Comparison of ENCODE assay signal across 27 cellular contexts in genomic region chr15:96549136-96549535, GRCh38.
"Had no signal": no experiment of that assay in that cellular context is flagged by ENCODE, and none has a peak within 500 bp of the region (broad histone marks: within the 10 kb centered on the region; RNA-seq: fewer than 3 reads in every experiment).

No MANE protein-coding gene starts in this region.

- H3K27ac Mint-ChIP-seq: memory B cell; natural killer cell treated with Interleukin-12 subunit alpha and Interleukin-12 subunit beta and Interleukin-15 and Interleukin-18, amount 100 ng/mL, for 72 hours; neural progenitor cell; progenitor cell of endocrine pancreas; stimulated activated naive B cell treated with anti-CD40 and anti-IgM and Interleukin-4, amounts not matched to agents 10 μg/mL and 1 μg/mL and 100 μg/mL, for 72 hours; stimulated activated naive CD8-positive, alpha-beta T cell treated with anti-CD3 and anti-CD28 coated beads, Interleukin-15, Interleukin-2, amounts not matched to agents 100 ng/mL and 50 ng/mL, for 24 hours had no signal

- H3K36me3 Mint-ChIP-seq: memory B cell; naive B cell; natural killer cell treated with Interleukin-12 subunit alpha and Interleukin-12 subunit beta and Interleukin-15 and Interleukin-18, amount 100 ng/mL, for 72 hours; neural progenitor cell had no signal

- H3K27me3 Mint-ChIP-seq: central memory CD8-positive, alpha-beta T cell; memory B cell; naive B cell; stimulated activated naive B cell treated with anti-CD40 and anti-IgM and Interleukin-4, amounts not matched to agents 10 μg/mL and 1 μg/mL and 100 μg/mL, for 72 hours; stimulated activated naive CD8-positive, alpha-beta T cell treated with anti-CD3 and anti-CD28 coated beads, Interleukin-15, Interleukin-2, amounts not matched to agents 100 ng/mL and 50 ng/mL, for 24 hours had no signal

- H3K9me3 Mint-ChIP-seq: central memory CD8-positive, alpha-beta T cell; naive B cell; natural killer cell treated with Interleukin-12 subunit alpha and Interleukin-12 subunit beta and Interleukin-15 and Interleukin-18, amount 100 ng/mL, for 72 hours; neural progenitor cell; stimulated activated naive CD8-positive, alpha-beta T cell treated with anti-CD3 and anti-CD28 coated beads, Interleukin-15, Interleukin-2, amounts not matched to agents 100 ng/mL and 50 ng/mL, for 24 hours had no signal

- H3K4me1 Mint-ChIP-seq: central memory CD8-positive, alpha-beta T cell; memory B cell; naive B cell; stimulated activated naive B cell treated with anti-CD40 and anti-IgM and Interleukin-4, amounts not matched to agents 10 μg/mL and 1 μg/mL and 100 μg/mL, for 72 hours had no signal

- H3K4me3 ChIP-seq: colonic mucosa, esophagus squamous epithelium, lung, mucosa of descending colon, neural progenitor cell, skin epidermis, thoracic aorta, tibial nerve, upper lobe of left lung, uterus had no signal

- DNase-seq: colonic mucosa; dermis blood vessel endothelial cell; effector memory CD4-positive, alpha-beta T cell; erythroblast; esophagus squamous epithelium; foreskin melanocyte; head of caudate nucleus; kidney; left colon; mucosa of descending colon; naive B cell; right cardiac atrium; stimulated activated CD4-positive, alpha-beta T cell treated with anti-CD3 and anti-CD28 coated beads, Interleukin-15, amount 100 ng/mL, for 24 hours; stimulated activated CD4-positive, alpha-beta T cell treated with anti-CD3 and anti-CD28 coated beads, Interleukin-2, amount 100 ng/mL, for 48 hours; stimulated activated naive B cell treated with anti-CD40 and anti-IgM and Interleukin-4, amounts not matched to agents 10 μg/mL and 1 μg/mL and 100 μg/mL, for 72 hours; uterus had no signal

- H3K4me3 Mint-ChIP-seq: central memory CD8-positive, alpha-beta T cell; memory B cell; naive B cell; natural killer cell treated with Interleukin-12 subunit alpha and Interleukin-12 subunit beta and Interleukin-15 and Interleukin-18, amount 100 ng/mL, for 72 hours; neural progenitor cell; stimulated activated naive B cell treated with anti-CD40 and anti-IgM and Interleukin-4, amounts not matched to agents 10 μg/mL and 1 μg/mL and 100 μg/mL, for 72 hours; stimulated activated naive CD8-positive, alpha-beta T cell treated with anti-CD3 and anti-CD28 coated beads, Interleukin-15, Interleukin-2, amounts not matched to agents 100 ng/mL and 50 ng/mL, for 24 hours had no signal

- ATAC-seq: left colon; mucosa of descending colon; natural killer cell treated with Interleukin-12 subunit alpha and Interleukin-12 subunit beta and Interleukin-15 and Interleukin-18, amount 100 ng/mL, for 72 hours; right cardiac atrium; stimulated activated naive B cell treated with anti-CD40 and anti-IgM and Interleukin-4, amounts not matched to agents 10 μg/mL and 1 μg/mL and 100 μg/mL, for 72 hours had no signal
